Comparison of ENCODE assay signal across 14 cellular contexts in the genomic region with DNA sequence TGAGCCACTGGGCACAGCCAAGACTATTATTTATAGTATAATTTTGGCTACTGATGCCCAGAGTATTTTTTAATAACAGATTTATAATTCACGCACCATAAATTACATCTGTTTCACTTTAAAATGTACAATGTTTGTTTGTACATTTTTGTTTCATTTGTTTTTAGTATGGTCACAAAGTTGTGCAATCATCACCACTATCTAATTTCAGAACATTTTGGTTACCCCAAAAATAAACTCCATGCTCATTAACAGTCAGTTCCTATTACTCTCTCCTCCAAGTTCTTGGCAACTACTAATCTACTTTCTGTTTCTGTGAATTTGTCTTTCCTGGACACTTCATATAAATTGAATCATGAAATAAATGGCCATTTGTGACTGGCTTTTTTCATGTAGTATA.
A peak's percentile ranks its signal among the peaks of the same experiment; 100 is the strongest.
DNase-seq lines count a peak whose midpoint lies in the region; ATAC-seq and TF ChIP-seq lines count a peak whose summit lies in the region.
"Had no signal": no experiment of that assay in that cellular context is flagged by ENCODE, and none has a peak within 500 bp of the region (broad histone marks: within the 10 kb centered on the region; RNA-seq: fewer than 3 reads in every experiment).

No MANE protein-coding gene starts in this region.

- TF ChIP-seq CTCF in AG09319 (IDR thresholded peaks at IDR 0.05; ENCODE audit: low read depth, low read length), result no peak

- no peak overlapping the region for H3K9ac ChIP-seq in adipocyte (ENCODE audit: low read length)

- H3K4me1 ChIP-seq in adipocyte (ENCODE audit: control insufficient read depth, insufficient read depth, low read length), result no peaks in the 10 kb centered on the region
- H3K4me1 ChIP-seq: Caco-2 had no signal

- H3K36me3 ChIP-seq in adipocyte (ENCODE audit: control insufficient read depth, insufficient read depth, low read length, severe bottlenecking), result no peaks in the 10 kb centered on the region

- H3K4me3 ChIP-seq in adipocyte (ENCODE audit: low read length), result no peak overlapping the region
- H3K4me3 ChIP-seq: GM23338 had no signal

- H3K27me3 ChIP-seq in adipocyte (replicated peaks; ENCODE audit: control insufficient read depth, insufficient read depth, low read length), result peaks cover 6% of the 10 kb centered on the region

- no peaks in the 10 kb centered on the region for H3K9me3 ChIP-seq in adipocyte (ENCODE audit: control insufficient read depth, low read length)
- H3K9me3 ChIP-seq: Caco-2 had no signal

- DNase-seq in AG09319 (ENCODE audit: extremely low read depth, low read depth) (peak; percentile 5), adipocyte (ENCODE audit: low read depth) (peak; percentile 43), fibroblast of peridontal ligament (ENCODE audit: extremely low read depth) (peak; percentile 4), inferior parietal cortex (ENCODE audit: extremely low spot score) (no peak)
- no peak for DNase-seq in activated naive CD4-positive, alpha-beta T cell (lab: John Stamatoyannopoulos, UW)
- DNase-seq: 8988T; Caco-2; CD4-positive, alpha-beta T cell; HFFc6 had no signal

- ATAC-seq in GM18867 (IDR thresholded peaks at IDR 0.05; ENCODE audit: unreplicated experiment) (no peak), GM21526 (IDR thresholded peaks at IDR 0.05; ENCODE audit: low FRiP score, unreplicated experiment) (no peak)
- ATAC-seq: GM23338, HCT116, HepG2 had no signal

Comparison
In these comparisons a context has a peak if more than half of its experiments do, and no peak if none do; other contexts are left out.
1. DNase-seq: peak in AG09319 (single experiment), adipocyte (single experiment) and fibroblast of peridontal ligament (single experiment); none in inferior parietal cortex (single experiment) and activated naive CD4-positive, alpha-beta T cell (0 of 4).